Comparison of ENCODE assay signal across 9 cellular contexts in genomic region chr3:12662593-12663310, GRCh38. TPM values are rescaled to one million over a fixed set of nuclear protein-coding genes. Genes with fewer than 3 reads are reported as not detected.
DNase-seq lines count a peak whose midpoint lies in the region; ATAC-seq, FAIRE-seq and TF ChIP-seq lines count a peak whose summit lies in the region.
"Had no signal": no experiment of that assay in that cellular context is flagged by ENCODE, and none has a peak within 500 bp of the region (broad histone marks: within the 10 kb centered on the region; RNA-seq: fewer than 3 reads in every experiment).

No MANE protein-coding gene starts in this region.

- no peaks in the 10 kb centered on the region for H3K27me3 Mint-ChIP-seq in activated naive CD4-positive, alpha-beta T cell treated with anti-CD3 and anti-CD28 coated beads for 36 hours (ENCODE audit: low read depth)
- H3K27me3 Mint-ChIP-seq in glutamatergic neuron (ENCODE audit: unreplicated experiment): peaks cover 19% of the 10 kb centered on the region

- no peaks in the 10 kb centered on the region for H3K9me3 Mint-ChIP-seq in activated naive CD4-positive, alpha-beta T cell treated with anti-CD3 and anti-CD28 coated beads for 36 hours
- H3K9me3 Mint-ChIP-seq in glutamatergic neuron (ENCODE audit: unreplicated experiment): peaks cover 16% of the 10 kb centered on the region

- peaks cover 25% of the 10 kb centered on the region for H4K20me1 ChIP-seq in OCI-LY7 (ENCODE audit: insufficient read depth, low read length)

- no peak for FAIRE-seq in pancreas (lab: Jason Lieb, UNC)
- FAIRE-seq: islet of Langerhans had no signal

- DNase-seq in NCI-H524 (lab: John Stamatoyannopoulos, UW): peak; percentile 21 to 65
- no peak for DNase-seq in NCI-H524 treated with DMSO at 0.1 percent for 48 hours (lab: John Stamatoyannopoulos, UW)
- peak; percentile 59 for DNase-seq in OCI-LY7 (ENCODE audit: low spot score)
- DNase-seq in activated naive CD4-positive, alpha-beta T cell treated with anti-CD3 and anti-CD28 coated beads for 36 hours: peak; percentile 55
- peak; percentile 65 for DNase-seq in glutamatergic neuron
- peak; percentile 20 to 74 (median 44) for DNase-seq in pancreas
- peak in 1 of 2 donors; percentile 79 for DNase-seq in aorta

- peaks cover 38% of the 10 kb centered on the region for H3K4me1 Mint-ChIP-seq in activated naive CD4-positive, alpha-beta T cell treated with anti-CD3 and anti-CD28 coated beads for 36 hours (ENCODE audit: low read depth)
- H3K4me1 Mint-ChIP-seq in glutamatergic neuron (ENCODE audit: low read depth, unreplicated experiment): peaks cover 21% of the 10 kb centered on the region

- ATAC-seq in pancreas (peak; percentile 12 to 32 (median 18)), aorta (ENCODE audit: low FRiP score) (peak; percentile 30), GM21390 (IDR thresholded peaks at IDR 0.05; ENCODE audit: unreplicated experiment) (no peak)

- no peaks in the 10 kb centered on the region for H3K27me3 ChIP-seq in pancreas
- H3K27me3 ChIP-seq in aorta (ENCODE audit: control insufficient read depth in 1 of 2, insufficient read depth in 2 of 2, low read length in 1 of 2): no peaks in the 10 kb centered on the region

- H3K36me3 ChIP-seq in OCI-LY7 (ENCODE audit: insufficient read depth, low read length) (peaks cover 6% of the 10 kb centered on the region; the same call in 1 of the 2 replicates), pancreas (no peaks in the 10 kb centered on the region), aorta (ENCODE audit: control insufficient read depth in 1 of 2, insufficient read depth in 2 of 2, low read length in 1 of 2) (no peaks in the 10 kb centered on the region)

- H3K4me1 ChIP-seq in OCI-LY7 (ENCODE audit: insufficient read depth, low read length, poor library complexity, severe bottlenecking): peaks cover 30% of the 10 kb centered on the region
- peaks cover 13 to 41% (median 15%) of the 10 kb centered on the region in 3 donors for H3K4me1 ChIP-seq in pancreas
- H3K4me1 ChIP-seq in aorta (ENCODE audit: control insufficient read depth in 1 of 2, insufficient read depth in 2 of 2, low read length in 2 of 2): peaks cover 0 to 2% of the 10 kb centered on the region in 2 donors

- POLR2A ChIA-PET in OCI-LY7 (lab: Charles Lee): interaction anchor here (0.6 to 4.2 kb wide), 10 partner anchors 11 to 178 kb away, joined by 3 to 22 read pairs (median 3); no protein-coding TSS in a partner anchor

- peaks cover 63% of the 10 kb centered on the region for H3K79me2 ChIP-seq in OCI-LY7 (ENCODE audit: insufficient read depth, low read depth, low read length)

- H3K4me3 Mint-ChIP-seq in activated naive CD4-positive, alpha-beta T cell treated with anti-CD3 and anti-CD28 coated beads for 36 hours: peak overlapping the region; percentile 82
- H3K4me3 Mint-ChIP-seq in glutamatergic neuron (ENCODE audit: unreplicated experiment): peak overlapping the region; percentile 100

- TF ChIP-seq CTCF in OCI-LY7 (conservative IDR thresholded peaks at IDR 0.05; ENCODE audit: low read length) (no peak), glutamatergic neuron (IDR thresholded peaks at IDR 0.05; ENCODE audit: partially characterized antibody, unreplicated experiment) (no peak), pancreas (IDR thresholded peaks at IDR 0.05) (no peak)

- no peaks in the 10 kb centered on the region for H3K9me3 ChIP-seq in OCI-LY7 (ENCODE audit: low read length)
- no peaks in the 10 kb centered on the region for H3K9me3 ChIP-seq in pancreas
- no peaks in the 10 kb centered on the region for H3K9me3 ChIP-seq in aorta (ENCODE audit: control insufficient read depth, low read length)

- H3K36me3 Mint-ChIP-seq in activated naive CD4-positive, alpha-beta T cell treated with anti-CD3 and anti-CD28 coated beads for 36 hours (ENCODE audit: low read depth): peaks cover 5% of the 10 kb centered on the region
- H3K36me3 Mint-ChIP-seq in glutamatergic neuron (ENCODE audit: unreplicated experiment): no peaks in the 10 kb centered on the region

- peak overlapping the region; percentile 96 for H3K4me2 ChIP-seq in OCI-LY7 (ENCODE audit: low read length)

- no peaks in the 10 kb centered on the region for H3K9me2 ChIP-seq in OCI-LY7 (ENCODE audit: insufficient read depth, low read length)

- CTCF ChIA-PET in OCI-LY7 (lab: Charles Lee; ENCODE audit: unreplicated experiment): no interaction called here
- CTCF ChIA-PET in activated naive CD4-positive, alpha-beta T cell treated with anti-CD3 and anti-CD28 coated beads for 36 hours (lab: Charles Lee): no interaction called here

- peak overlapping the region; percentile 91 for H3K27ac Mint-ChIP-seq in activated naive CD4-positive, alpha-beta T cell treated with anti-CD3 and anti-CD28 coated beads for 36 hours
- peak overlapping the region; percentile 98 for H3K27ac Mint-ChIP-seq in glutamatergic neuron (ENCODE audit: unreplicated experiment)

- H3K4me3 ChIP-seq in OCI-LY7 (ENCODE audit: low read depth, low read length, poor library complexity, severe bottlenecking) (peak overlapping the region; percentile 83), pancreas (peak overlapping the region; percentile 95 to 100 (median 97)), aorta (ENCODE audit: low read length in 2 of 2) (peak overlapping the region; percentile 57 to 74)

- H3K27ac ChIP-seq in OCI-LY7 (ENCODE audit: low read depth, low read length, poor library complexity, severe bottlenecking) (peak overlapping the region; percentile 83), pancreas (peak overlapping the region; percentile 96 to 100 (median 98)), aorta (ENCODE audit: low read depth in 1 of 2, low read length in 2 of 2) (peak overlapping the region; percentile 62 to 84)

- intact Hi-C loops in OCI-LY7 (cut with micrococcal nuclease; ENCODE audit: unreplicated experiment) (loop anchor here (5.0 to 10.0 kb wide), 3 partner anchors 50 to 1742 kb away; partner anchors contain the start of gene SLC6A6), pancreas (cut with DNase I) (no loop called here), aorta (cut with DNase I) (loop anchor here (5.0 to 10.0 kb wide), 4 partner anchors 35 to 180 kb away; partner anchors contain the start of gene TSEN2 (in 1 of the 2))
- intact Hi-C loops in activated naive CD4-positive, alpha-beta T cell treated with anti-CD3 and anti-CD28 coated beads for 36 hours (cut with micrococcal nuclease): loop anchor here (5.0 to 10.0 kb wide), 6 partner anchors 35 to 1390 kb away; partner anchors contain the start of genes ATG7 and NUP210

- peak overlapping the region; percentile 69; the same call in 1 of the 2 replicates for H2AFZ ChIP-seq in OCI-LY7 (ENCODE audit: low read length)

- 0% methylated on average over 23 of the region's 23 CpGs for WGBS in pancreas, 2 donors
- WGBS in aorta, 2 donors: 0% methylated on average over 23 of the region's 23 CpGs

- BruUV-seq in OCI-LY7 (replicated peaks; lab: Mats Ljungman, UMichigan): no TSS peak

RNA-seq across cellular contexts. Expression of gene RAF1, which starts 1.2 kb away (rescaled TPM):
- 88.0 and 91.0 TPM in 2 replicates for total RNA-seq in OCI-LY7 (2014; rRNA removed; shearing (Covaris generic))
- total RNA-seq in OCI-LY7 (2022): 90.4 and 90.8 TPM in 2 replicates
- 10 to 100 TPM; 62.5 to 68.5 TPM for total RNA-seq in activated naive CD4-positive, alpha-beta T cell treated with anti-CD3 and anti-CD28 coated beads for 36 hours
- 185 TPM for total RNA-seq in glutamatergic neuron (ENCODE audit: unreplicated experiment)
- total RNA-seq in pancreas: 10 to 100 TPM; 33.7 to 46.9 (median 38.1) TPM
- polyA plus RNA-seq in pancreas: 10 to 100 TPM; 29.1 to 45.8 TPM
- 100 to 1,000 TPM in 1 of 2 donors, 10 to 100 TPM in 1; 96.2 to 117 TPM for total RNA-seq in aorta
- polyA plus RNA-seq in aorta: 10 to 100 TPM; 57.0 to 83.2 TPM

Comparison
In these comparisons a context has a peak if more than half of its experiments do, and no peak if none do; other contexts are left out.
1. intact Hi-C loops: an anchor here in OCI-LY7 (5.0 to 10.0 kb wide), activated naive CD4-positive, alpha-beta T cell treated with anti-CD3 and anti-CD28 coated beads for 36 hours (5.0 to 10.0 kb wide) and aorta (5.0 to 10.0 kb wide); none called in pancreas.